Comparison of ENCODE assay signal across 8 cellular contexts in genomic region chr7:92609921-92610518, GRCh38. TPM values are rescaled to one million over a fixed set of nuclear protein-coding genes. Genes with fewer than 3 reads are reported as not detected.
A peak's percentile ranks its signal among the peaks of the same experiment; 100 is the strongest.
DNase-seq lines count a peak whose midpoint lies in the region; ATAC-seq and TF ChIP-seq lines count a peak whose summit lies in the region.

No MANE protein-coding gene starts in this region.

- H3K27ac ChIP-seq in VCaP (no peak overlapping the region), esophagus squamous epithelium (no peak overlapping the region)

- WGBS in esophagus squamous epithelium, 2 donors = 34 to 35% methylated on average over 5 of the region's 5 CpGs

- intact Hi-C loops in posterior cingulate gyrus (cut with DNase I) (no loop called here), esophagus squamous epithelium (cut with DNase I) (loop anchor here (10.0 kb wide), 1 partner anchor 435 kb away; no protein-coding TSS in a partner anchor)

- peak; percentile 48 for ATAC-seq in HG02798 (IDR thresholded peaks at IDR 0.05; ENCODE audit: poor library complexity, unreplicated experiment)
- ATAC-seq in HG03097 (IDR thresholded peaks at IDR 0.05; ENCODE audit: low FRiP score, unreplicated experiment) = no peak

- no peaks in the 10 kb centered on the region for H3K27me3 ChIP-seq in esophagus squamous epithelium

- H3K9me3 ChIP-seq in esophagus squamous epithelium = no peaks in the 10 kb centered on the region

- H3K4me1 ChIP-seq in esophagus squamous epithelium = peaks cover 0 to 8% (median 0%) of the 10 kb centered on the region in 3 donors

- DNase-seq in DMS153 treated with DMSO at 0.1 percent for 48 hours (lab: John Stamatoyannopoulos, UW; ENCODE audit: unreplicated experiment) = peak; percentile 4
- peak; percentile 42 for DNase-seq in kidney tubule cell (ENCODE audit: low spot score)
- no peak for DNase-seq in DMS79 (lab: John Stamatoyannopoulos, UW)
- no peak for DNase-seq in posterior cingulate gyrus
- DNase-seq in esophagus squamous epithelium (lab: John Stamatoyannopoulos, UW) = no peak

- peak; percentile 76 for TF ChIP-seq CTCF in VCaP (conservative IDR thresholded peaks at IDR 0.05)
- TF ChIP-seq CTCF in esophagus squamous epithelium (IDR thresholded peaks at IDR 0.05) = peak in 3 of 6 experiments; percentile 31 to 50 (median 38)

- H3K4me3 ChIP-seq in esophagus squamous epithelium = no peak overlapping the region

- no peak for TF ChIP-seq POLR2A in esophagus squamous epithelium (IDR thresholded peaks at IDR 0.05)

- H3K36me3 ChIP-seq in esophagus squamous epithelium = peaks cover 0 to 13% (median 0%) of the 10 kb centered on the region in 3 donors

RNA-seq across cellular contexts. Expression of gene FAM133B, which starts 19.8 kb away (rescaled TPM):
- total RNA-seq in esophagus squamous epithelium = 10 to 100 TPM in 3 of 4 donors, 1 to 10 TPM in 1; 8.5 to 24.4 (median 18.2) TPM

Comparison
In these comparisons a context has a peak if more than half of its experiments do, and no peak if none do; other contexts are left out.
1. DNase-seq: peak in DMS153 treated with DMSO at 0.1 percent for 48 hours (single experiment) and kidney tubule cell (single experiment); none in DMS79 (single experiment), posterior cingulate gyrus (0 of 10) and esophagus squamous epithelium (single experiment).